ENCODE assay signal across 16 cellular contexts in genomic region chr17:66661857-66662256, GRCh38.
"Had no signal": no experiment of that assay in that cellular context is flagged by ENCODE, and none has a peak within 500 bp of the region (broad histone marks: within the 10 kb centered on the region; RNA-seq: fewer than 3 reads in every experiment).

No MANE protein-coding gene starts in this region.

- H3K27ac ChIP-seq: adrenal gland, esophagus muscularis mucosa, left lung, parathyroid adenoma, thoracic aorta, upper lobe of right lung, WERI-Rb-1 had no signal

- H3K4me1 Mint-ChIP-seq: naive B cell had no signal

- H3K79me2 ChIP-seq: parathyroid adenoma had no signal

- H3K36me3 ChIP-seq: adrenal gland, esophagus muscularis mucosa, left lung, thoracic aorta, upper lobe of right lung, WERI-Rb-1 had no signal

- H3K27me3 Mint-ChIP-seq: activated CD4-positive, alpha-beta memory T cell treated with anti-CD3 and anti-CD28 coated beads for 36 hours; activated CD8-positive, alpha-beta memory T cell treated with anti-CD3 and anti-CD28 coated beads, Interleukin-2, amount 10 ng/mL, durations not matched to agents 7 days and 5 days; activated naive CD4-positive, alpha-beta T cell treated with anti-CD3 and anti-CD28 coated beads, Interleukin-2, amount 50 U/mL, for 24 hours had no signal

- H3K36me3 Mint-ChIP-seq: naive B cell had no signal

- H3K4me1 ChIP-seq: adrenal gland, left lung, upper lobe of right lung had no signal

- H3K27ac Mint-ChIP-seq: activated CD4-positive, alpha-beta memory T cell treated with anti-CD3 and anti-CD28 coated beads for 36 hours; naive B cell had no signal

- H3K27me3 ChIP-seq: adrenal gland, esophagus muscularis mucosa, left lung, upper lobe of right lung had no signal

- ATAC-seq: upper lobe of right lung had no signal

- H3K9me3 Mint-ChIP-seq: activated naive CD4-positive, alpha-beta T cell treated with anti-CD3 and anti-CD28 coated beads, Interleukin-2, amount 50 U/mL, for 24 hours had no signal

- DNase-seq: activated CD8-positive, alpha-beta memory T cell treated with anti-CD3 and anti-CD28 coated beads, Interleukin-2, amount 10 ng/mL, durations not matched to agents 7 days and 5 days; activated effector memory CD4-positive, alpha-beta T cell treated with Interleukin-2 at 50 U/mL for 16 hours; activated T-cell treated with anti-CD3 and anti-CD28 coated beads, Interleukin-2, amount 50 U/mL, for 1 hour; caudate nucleus; hippocampal formation; left lung; naive B cell; stimulated activated CD4-positive, alpha-beta T cell treated with anti-CD3 and anti-CD28 coated beads, Interleukin-1b, Interleukin-23, amount 100 ng/mL, for 48 hours; upper lobe of right lung; WERI-Rb-1 had no signal

- H2AFZ ChIP-seq: parathyroid adenoma had no signal

- H3K4me3 Mint-ChIP-seq: activated CD4-positive, alpha-beta memory T cell treated with anti-CD3 and anti-CD28 coated beads for 36 hours; activated CD8-positive, alpha-beta memory T cell treated with anti-CD3 and anti-CD28 coated beads, Interleukin-2, amount 10 ng/mL, durations not matched to agents 7 days and 5 days; activated naive CD4-positive, alpha-beta T cell treated with anti-CD3 and anti-CD28 coated beads, Interleukin-2, amount 50 U/mL, for 24 hours; naive B cell had no signal

- H3K9me3 ChIP-seq: adrenal gland, esophagus muscularis mucosa, left lung, thoracic aorta, upper lobe of right lung had no signal

- H3K4me3 ChIP-seq: adrenal gland, esophagus muscularis mucosa, left lung, thoracic aorta, upper lobe of right lung had no signal
